ENCODE assay signal across 7 cellular contexts in genomic region chr12:28253175-28253641, GRCh38.
A peak's percentile ranks its signal among the peaks of the same experiment; 100 is the strongest.
DNase-seq lines count a peak whose midpoint lies in the region; ATAC-seq lines count a peak whose summit lies in the region.

No MANE protein-coding gene starts in this region.

- DNase-seq in activated naive CD4-positive, alpha-beta T cell treated with anti-CD3 and anti-CD28 coated beads, Interleukin-2, amount 50 U/mL, for 16 hours: peak; percentile 59
- peak; percentile 19 for DNase-seq in stimulated activated CD8-positive, alpha-beta memory T cell treated with anti-CD3 and anti-CD28 coated beads, Interleukin-4, amount 100 ng/mL, for 24 hours (ENCODE audit: low read depth)
- DNase-seq in cardiac septum (ENCODE audit: low spot score): no peak
- DNase-seq in OCI-M1 (lab: John Stamatoyannopoulos, UW): no peak
- DNase-seq in NCI-H2029 (lab: John Stamatoyannopoulos, UW): no peak

- ATAC-seq in GM19468 (IDR thresholded peaks at IDR 0.05; ENCODE audit: extremely low read depth, unreplicated experiment): peak; percentile 59
- peak; percentile 86 for ATAC-seq in HG03457 (IDR thresholded peaks at IDR 0.05; ENCODE audit: unreplicated experiment)

- intact Hi-C loops in cardiac septum (cut with DNase I): no loop called here

Comparison
In these comparisons a context has a peak if more than half of its experiments do, and no peak if none do; other contexts are left out.
1. DNase-seq: peak in activated naive CD4-positive, alpha-beta T cell treated with anti-CD3 and anti-CD28 coated beads, Interleukin-2, amount 50 U/mL, for 16 hours (single experiment) and stimulated activated CD8-positive, alpha-beta memory T cell treated with anti-CD3 and anti-CD28 coated beads, Interleukin-4, amount 100 ng/mL, for 24 hours (single experiment); none in cardiac septum (single experiment), OCI-M1 (single experiment) and NCI-H2029 (single experiment).